8 cellular contexts compared by ENCODE assay signal in genomic region chr7:139341058-139341775, GRCh38. TPM values are rescaled to one million over a fixed set of nuclear protein-coding genes. Genes with fewer than 3 reads are reported as not detected.
A peak's percentile ranks its signal among the peaks of the same experiment; 100 is the strongest.
DNase-seq lines count a peak whose midpoint lies in the region; ATAC-seq and TF ChIP-seq lines count a peak whose summit lies in the region.

TSS of gene FMC1 (plus strand) at chr7:139341337. CDS start at chr7:139341385, 48 bp downstream.

- TF ChIP-seq CTCF in CD8-positive, alpha-beta T cell (IDR thresholded peaks at IDR 0.05), result peak; percentile 35
- TF ChIP-seq CTCF in lung (IDR thresholded peaks at IDR 0.05; ENCODE audit: control extremely low read depth, extremely low read depth), result peak; percentile 18

- no peaks in the 10 kb centered on the region for H3K27me3 ChIP-seq in CD8-positive, alpha-beta T cell (ENCODE audit: insufficient read depth, low read length)
- no peaks in the 10 kb centered on the region for H3K27me3 ChIP-seq in lung (ENCODE audit: control insufficient read depth, insufficient read depth)

- H3K36me3 ChIP-seq in CD8-positive, alpha-beta T cell (ENCODE audit: insufficient read depth, low read length), result no peaks in the 10 kb centered on the region
- peaks cover 0 to 2% of the 10 kb centered on the region in 2 donors for H3K36me3 ChIP-seq in lung (ENCODE audit: control insufficient read depth in 2 of 2, insufficient read depth in 2 of 2, low read length in 2 of 2)

- intact Hi-C loops in CD8-positive, alpha-beta T cell (cut with DNase I, micrococcal nuclease), result loop anchor here (2.0 to 10.0 kb wide), 11 partner anchors 109 to 1674 kb away; partner anchors contain the start of genes ADCK2 (in 2 of the 2), BRAF (in 1 of the 2), KDM7A (in 1 of the 2) and MKRN1 (in 1 of the 2)

- H3K27ac ChIP-seq in CD8-positive, alpha-beta T cell (ENCODE audit: low read depth, low read length), result peak within 1 kb of the TSS; percentile 94
- peak within 1 kb of the TSS; percentile 98 to 100 for H3K27ac ChIP-seq in lung (ENCODE audit: low read depth in 1 of 2, low read length in 1 of 2)

- CTCF ChIA-PET in CD8-positive, alpha-beta T cell (lab: Charles Lee), result no interaction called here
- CTCF ChIA-PET in activated CD4-positive, alpha-beta memory T cell treated with anti-CD3 and anti-CD28 coated beads, Interleukin-2, amount 10 ng/mL, durations not matched to agents 7 days and 5 days (lab: Charles Lee), result interaction anchor here (1.6 to 3.1 kb wide), 3 partner anchors 13 to 266 kb away, joined by 5 to 11 read pairs (median 7); partner anchors contain the start of gene LUC7L2

- 0% methylated on average over 54 of the region's 54 CpGs for WGBS in lung, 2 donors

- H3K4me3 ChIP-seq in CD8-positive, alpha-beta T cell (ENCODE audit: low read depth, low read length), result peak within 1 kb of the TSS; percentile 69
- peak within 1 kb of the TSS; percentile 85 for H3K4me3 ChIP-seq in lung

- ATAC-seq in CD8-positive, alpha-beta T cell, result peak; percentile 48
- ATAC-seq in GM19397 (IDR thresholded peaks at IDR 0.05; ENCODE audit: unreplicated experiment) (peak; percentile 40), HG03565 (IDR thresholded peaks at IDR 0.05; ENCODE audit: unreplicated experiment) (peak; percentile 29), lung (ENCODE audit: insufficient read depth, low FRiP score) (peak; percentile 80)

- DNase-seq in CD8-positive, alpha-beta T cell, result peak; percentile 65 to 89 (median 77)
- DNase-seq in NCI-H748 treated with DMSO at 0.1 percent for 48 hours (lab: John Stamatoyannopoulos, UW) (peak; percentile 90), ecto neural progenitor cell (ENCODE audit: low spot score) (peak; percentile 94), lung (ENCODE audit: low spot score) (peak; percentile 92)
- DNase-seq in activated CD4-positive, alpha-beta memory T cell treated with anti-CD3 and anti-CD28 coated beads, Interleukin-2, amount 10 ng/mL, durations not matched to agents 7 days and 5 days, result peak; percentile 86
- peak; percentile 70 to 85 (median 76) for DNase-seq in stimulated activated CD4-positive, alpha-beta T cell treated with anti-CD3 and anti-CD28 coated beads, TNF-alpha, amount 100 ng/mL, for 24 hours (ENCODE audit: low read depth in 3 of 3)

- POLR2A ChIA-PET in CD8-positive, alpha-beta T cell (lab: Charles Lee), result interaction anchor here (0.6 to 3.8 kb wide), 4 partner anchors 13 to 733 kb away, joined by 3 to 37 read pairs (median 6); partner anchors contain the start of gene LUC7L2
- POLR2A ChIA-PET in activated CD4-positive, alpha-beta memory T cell treated with anti-CD3 and anti-CD28 coated beads, Interleukin-2, amount 10 ng/mL, durations not matched to agents 7 days and 5 days (lab: Charles Lee), result interaction anchor here (1.1 to 4.7 kb wide), 5 partner anchors 14 to 246 kb away, joined by 3 to 57 read pairs (median 14); partner anchors contain the start of gene LUC7L2

- H3K9me3 Mint-ChIP-seq in CD8-positive, alpha-beta T cell, result no peaks in the 10 kb centered on the region
- H3K9me3 Mint-ChIP-seq in activated CD4-positive, alpha-beta memory T cell treated with anti-CD3 and anti-CD28 coated beads, Interleukin-2, amount 10 ng/mL, durations not matched to agents 7 days and 5 days, result peaks cover 6% of the 10 kb centered on the region

- H3K27ac Mint-ChIP-seq in CD8-positive, alpha-beta T cell, result peak within 1 kb of the TSS; percentile 100
- H3K27ac Mint-ChIP-seq in activated CD4-positive, alpha-beta memory T cell treated with anti-CD3 and anti-CD28 coated beads, Interleukin-2, amount 10 ng/mL, durations not matched to agents 7 days and 5 days, result peak within 1 kb of the TSS; percentile 96

- peaks cover 34% of the 10 kb centered on the region for H3K4me1 Mint-ChIP-seq in CD8-positive, alpha-beta T cell (ENCODE audit: low read depth)
- H3K4me1 Mint-ChIP-seq in activated CD4-positive, alpha-beta memory T cell treated with anti-CD3 and anti-CD28 coated beads, Interleukin-2, amount 10 ng/mL, durations not matched to agents 7 days and 5 days, result peaks cover 27% of the 10 kb centered on the region

- H3K36me3 Mint-ChIP-seq in CD8-positive, alpha-beta T cell, result peaks cover 26% of the 10 kb centered on the region
- H3K36me3 Mint-ChIP-seq in activated CD4-positive, alpha-beta memory T cell treated with anti-CD3 and anti-CD28 coated beads, Interleukin-2, amount 10 ng/mL, durations not matched to agents 7 days and 5 days (ENCODE audit: low read depth), result peaks cover 22% of the 10 kb centered on the region

- H3K4me3 Mint-ChIP-seq in CD8-positive, alpha-beta T cell, result peak within 1 kb of the TSS; percentile 98
- H3K4me3 Mint-ChIP-seq in activated CD4-positive, alpha-beta memory T cell treated with anti-CD3 and anti-CD28 coated beads, Interleukin-2, amount 10 ng/mL, durations not matched to agents 7 days and 5 days, result peak within 1 kb of the TSS; percentile 83

- H3K27me3 Mint-ChIP-seq in CD8-positive, alpha-beta T cell (ENCODE audit: low read depth), result peaks cover 2% of the 10 kb centered on the region
- peaks cover 2% of the 10 kb centered on the region for H3K27me3 Mint-ChIP-seq in activated CD4-positive, alpha-beta memory T cell treated with anti-CD3 and anti-CD28 coated beads, Interleukin-2, amount 10 ng/mL, durations not matched to agents 7 days and 5 days

- H3K9me3 ChIP-seq in CD8-positive, alpha-beta T cell (ENCODE audit: low read length), result no peaks in the 10 kb centered on the region
- H3K9me3 ChIP-seq in lung (ENCODE audit: control insufficient read depth in 2 of 2, insufficient read depth in 1 of 2, low read length in 1 of 2), result no peaks in the 10 kb centered on the region

- H3K4me1 ChIP-seq in CD8-positive, alpha-beta T cell (ENCODE audit: insufficient read depth, low read length), result peaks cover 13% of the 10 kb centered on the region
- H3K4me1 ChIP-seq in lung (ENCODE audit: control insufficient read depth in 2 of 2, insufficient read depth in 2 of 2, low read length in 2 of 2), result peaks cover 3 to 6% of the 10 kb centered on the region in 2 donors

RNA-seq across cellular contexts. Expression of gene FMC1, which starts in this region (rescaled TPM):
- total RNA-seq in CD8-positive, alpha-beta T cell, result 1 to 10 TPM; 1.2 to 3.0 TPM
- 1 to 10 TPM; 9.9 TPM for total RNA-seq in activated CD4-positive, alpha-beta memory T cell treated with anti-CD3 and anti-CD28 coated beads, Interleukin-2, amount 10 ng/mL, durations not matched to agents 7 days and 5 days
- total RNA-seq in lung, result 10 to 100 TPM in 1 of 2 donors, 1 to 10 TPM in 1; 8.7 to 12.4 TPM
- 10 to 100 TPM; 14.0 to 44.6 TPM for polyA plus RNA-seq in lung

Comparison
In these comparisons a context has a peak if more than half of its experiments do, and no peak if none do; other contexts are left out.
1. Peak in every context shown above with its lines: DNase-seq, ATAC-seq, H3K4me3 ChIP-seq and H3K27ac ChIP-seq.
2. ATAC-seq: peak in every context shown above with its lines; median percentile 80 in lung; 48 in CD8-positive, alpha-beta T cell; 40 in GM19397; 29 in HG03565.